ENCODE assay signal across 8 cellular contexts in the genomic region with DNA sequence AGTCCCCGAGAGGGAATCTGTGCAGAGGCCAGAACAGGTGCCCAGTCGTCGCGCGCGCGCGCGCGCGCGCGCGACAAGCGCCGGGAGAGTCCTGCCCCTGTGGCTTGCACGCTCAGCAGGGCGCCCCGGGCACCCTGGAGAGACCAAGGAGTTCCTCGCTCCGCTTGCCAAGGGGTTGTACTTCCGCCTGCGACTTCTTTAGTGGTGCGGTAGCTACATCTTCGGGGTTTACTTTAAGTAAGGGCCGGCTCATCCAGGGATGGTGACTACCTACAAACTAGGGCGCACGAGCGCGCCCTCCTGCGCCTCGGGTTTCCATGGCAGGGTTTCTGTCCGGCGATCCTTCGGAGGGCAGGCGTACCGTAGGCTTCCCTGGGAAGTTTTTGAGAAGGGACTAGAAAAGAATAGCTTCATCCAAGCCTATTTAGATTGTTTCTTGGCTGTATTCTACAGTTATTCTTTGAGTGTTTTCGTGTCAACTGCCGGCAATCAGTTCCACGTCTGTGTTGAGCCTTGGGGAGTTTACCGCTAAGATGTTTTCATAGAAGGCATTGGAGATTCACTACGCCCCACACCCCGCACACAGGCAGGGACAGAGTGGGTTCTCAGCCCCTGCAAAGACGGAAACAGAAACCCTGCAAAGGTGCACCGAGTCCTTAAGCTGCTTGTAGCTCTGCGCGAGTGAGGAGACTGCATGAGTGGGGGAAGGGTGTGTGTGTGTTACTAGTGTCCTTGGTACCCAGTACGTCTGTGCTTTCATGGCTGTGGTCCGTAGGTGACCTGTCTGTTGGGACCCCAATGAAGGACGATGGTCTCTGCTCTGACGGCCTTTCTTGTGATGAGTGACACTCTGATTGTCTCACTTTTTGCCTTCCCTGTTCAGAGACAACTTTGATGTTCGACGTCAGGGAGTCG. TPM values are rescaled to one million over a fixed set of nuclear protein-coding genes. Genes with fewer than 3 reads are reported as not detected.
DNase-seq lines count a peak whose midpoint lies in the region; ATAC-seq and TF ChIP-seq lines count a peak whose summit lies in the region.

No MANE protein-coding gene starts in this region.

- no peak for TF ChIP-seq CTCF in transverse colon (IDR thresholded peaks at IDR 0.05)

- peak overlapping the region in 3 of 4 donors; percentile 1 to 84 (median 50) for H3K4me3 ChIP-seq in transverse colon

- no peaks in the 10 kb centered on the region for H3K36me3 ChIP-seq in transverse colon

- no peak overlapping the region for H3K27ac ChIP-seq in transverse colon

- H3K9me3 ChIP-seq in transverse colon: no peaks in the 10 kb centered on the region

- ATAC-seq in HG03196 (IDR thresholded peaks at IDR 0.05; ENCODE audit: unreplicated experiment): no peak

- no peak for TF ChIP-seq POLR2A in transverse colon (IDR thresholded peaks at IDR 0.05)

- intact Hi-C loops in transverse colon (cut with DNase I; ENCODE audit: low total_unique reads): no loop called here

- in situ Hi-C loops in transverse colon (cut with MboI; ENCODE audit: low pct_ligation_motif_present in 1 of 4, low pct_unique_long_range_greater_than_20kb in 1 of 4, low sequenced_read_pairs in 3 of 4): no loop called here

- H3K27me3 ChIP-seq in transverse colon: peaks cover 100% of the 10 kb centered on the region

- H3K4me1 ChIP-seq in transverse colon: peaks cover 52 to 71% (median 59%) of the 10 kb centered on the region in 4 donors

- TF ChIP-seq EP300 in transverse colon (IDR thresholded peaks at IDR 0.05; ENCODE audit: low read depth): no peak

- 5% methylated on average over 53 of the region's 54 CpGs; no CpG with 5 or more reads in 1 of the 2 donors for WGBS in transverse colon (ENCODE audit: low coverage in 1 of 2), 2 donors

- DNase-seq in 8988T (peak; percentile 92), GF-D8 (lab: John Stamatoyannopoulos, UW) (peak; percentile 34), NCI-H748 treated with DMSO at 0.1 percent for 48 hours (lab: John Stamatoyannopoulos, UW) (peak; percentile 8), astrocyte of the hippocampus (ENCODE audit: low read depth, low spot score) (peak; percentile 59), left kidney (ENCODE audit: low read depth, low spot score) (peak; percentile 61), transverse colon (no peak), SKM-1 (lab: John Stamatoyannopoulos, UW; ENCODE audit: unreplicated experiment) (no peak)

RNA-seq across cellular contexts. Expression of gene LHX4, which starts 1.7 kb away (rescaled TPM):
- 1 to 10 TPM in 1 of 4 donors, under 1 TPM in 1, not detected in 2; 0.48 to 1.2 TPM for total RNA-seq in transverse colon

Comparison
In these comparisons a context has a peak if more than half of its experiments do, and no peak if none do; other contexts are left out.
1. DNase-seq: peak in 8988T (single experiment), GF-D8 (single experiment), NCI-H748 treated with DMSO at 0.1 percent for 48 hours (single experiment), astrocyte of the hippocampus (single experiment) and left kidney (single experiment); none in transverse colon (single experiment) and SKM-1 (single experiment).